Comparison of ENCODE assay signal across 1 cellular context in the genomic region with DNA sequence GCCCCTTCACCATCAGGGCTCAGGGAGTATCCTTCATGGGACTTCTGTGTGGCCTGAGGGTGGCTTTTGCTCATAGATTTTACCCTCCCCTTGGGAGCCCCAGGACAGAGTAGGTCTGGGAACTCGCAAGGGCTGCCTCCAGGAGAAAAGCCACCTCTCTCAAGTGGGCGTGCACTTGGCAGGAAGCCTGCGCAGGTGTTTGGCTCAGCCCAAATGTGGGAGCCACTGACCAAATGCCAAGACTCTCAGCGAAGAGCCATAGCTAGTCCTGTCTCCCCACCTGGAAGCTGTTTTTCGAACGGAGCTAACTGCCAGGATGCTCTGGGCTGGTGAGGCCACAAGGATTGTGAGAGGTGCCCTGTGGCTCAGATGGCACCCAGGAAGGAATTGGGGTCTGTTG.
TF ChIP-seq lines count a peak whose summit lies in the region.

No MANE protein-coding gene starts in this region.

TF ChIP-seq in HepG2, 621 proteins besides CTCF, POLR2A, EP300 and RAD21:
- no peak for TF ChIP-seq SIX4 (CRISPR knock-in tag; IDR thresholded peaks at IDR 0.05)
- TF ChIP-seq, protein P1, sequence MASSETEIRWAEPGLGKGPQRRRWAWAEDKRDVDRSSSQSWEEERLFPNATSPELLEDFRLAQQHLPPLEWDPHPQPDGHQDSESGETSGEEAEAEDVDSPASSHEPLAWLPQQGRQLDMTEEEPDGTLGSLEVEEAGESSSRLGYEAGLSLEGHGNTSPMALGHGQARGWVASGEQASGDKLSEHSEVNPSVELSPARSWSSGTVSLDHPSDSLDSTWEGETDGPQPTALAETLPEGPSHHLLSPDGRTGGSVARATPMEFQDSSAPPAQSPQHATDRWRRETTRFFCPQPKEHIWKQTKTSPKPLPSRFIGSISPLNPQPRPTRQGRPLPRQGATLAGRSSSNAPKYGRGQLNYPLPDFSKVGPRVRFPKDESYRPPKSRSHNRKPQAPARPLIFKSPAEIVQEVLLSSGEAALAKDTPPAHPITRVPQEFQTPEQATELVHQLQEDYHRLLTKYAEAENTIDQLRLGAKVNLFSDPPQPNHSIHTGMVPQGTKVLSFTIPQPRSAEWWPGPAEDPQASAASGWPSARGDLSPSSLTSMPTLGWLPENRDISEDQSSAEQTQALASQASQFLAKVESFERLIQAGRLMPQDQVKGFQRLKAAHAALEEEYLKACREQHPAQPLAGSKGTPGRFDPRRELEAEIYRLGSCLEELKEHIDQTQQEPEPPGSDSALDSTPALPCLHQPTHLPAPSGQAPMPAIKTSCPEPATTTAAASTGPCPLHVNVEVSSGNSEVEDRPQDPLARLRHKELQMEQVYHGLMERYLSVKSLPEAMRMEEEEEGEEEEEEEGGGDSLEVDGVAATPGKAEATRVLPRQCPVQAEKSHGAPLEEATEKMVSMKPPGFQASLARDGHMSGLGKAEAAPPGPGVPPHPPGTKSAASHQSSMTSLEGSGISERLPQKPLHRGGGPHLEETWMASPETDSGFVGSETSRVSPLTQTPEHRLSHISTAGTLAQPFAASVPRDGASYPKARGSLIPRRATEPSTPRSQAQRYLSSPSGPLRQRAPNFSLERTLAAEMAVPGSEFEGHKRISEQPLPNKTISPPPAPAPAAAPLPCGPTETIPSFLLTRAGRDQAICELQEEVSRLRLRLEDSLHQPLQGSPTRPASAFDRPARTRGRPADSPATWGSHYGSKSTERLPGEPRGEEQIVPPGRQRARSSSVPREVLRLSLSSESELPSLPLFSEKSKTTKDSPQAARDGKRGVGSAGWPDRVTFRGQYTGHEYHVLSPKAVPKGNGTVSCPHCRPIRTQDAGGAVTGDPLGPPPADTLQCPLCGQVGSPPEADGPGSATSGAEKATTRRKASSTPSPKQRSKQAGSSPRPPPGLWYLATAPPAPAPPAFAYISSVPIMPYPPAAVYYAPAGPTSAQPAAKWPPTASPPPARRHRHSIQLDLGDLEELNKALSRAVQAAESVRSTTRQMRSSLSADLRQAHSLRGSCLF (CRISPR knock-in tag; IDR thresholded peaks at IDR 0.05; ENCODE audit: borderline replicate concordance), result no peak
- no peak for TF ChIP-seq ZNF460 (CRISPR knock-in tag; IDR thresholded peaks at IDR 0.05; ENCODE audit: borderline replicate concordance)
- 0 out of 2 replicates have a peak, but pooled peaks have one; percentile 18 for TF ChIP-seq ZNF891 (CRISPR knock-in tag; IDR thresholded peaks at IDR 0.05)
- TF ChIP-seq KMT2A (CRISPR knock-in tag; IDR thresholded peaks at IDR 0.05), result no peak
- TF ChIP-seq, protein P2, sequence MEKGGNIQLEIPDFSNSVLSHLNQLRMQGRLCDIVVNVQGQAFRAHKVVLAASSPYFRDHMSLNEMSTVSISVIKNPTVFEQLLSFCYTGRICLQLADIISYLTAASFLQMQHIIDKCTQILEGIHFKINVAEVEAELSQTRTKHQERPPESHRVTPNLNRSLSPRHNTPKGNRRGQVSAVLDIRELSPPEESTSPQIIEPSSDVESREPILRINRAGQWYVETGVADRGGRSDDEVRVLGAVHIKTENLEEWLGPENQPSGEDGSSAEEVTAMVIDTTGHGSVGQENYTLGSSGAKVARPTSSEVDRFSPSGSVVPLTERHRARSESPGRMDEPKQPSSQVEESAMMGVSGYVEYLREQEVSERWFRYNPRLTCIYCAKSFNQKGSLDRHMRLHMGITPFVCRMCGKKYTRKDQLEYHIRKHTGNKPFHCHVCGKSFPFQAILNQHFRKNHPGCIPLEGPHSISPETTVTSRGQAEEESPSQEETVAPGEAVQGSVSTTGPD (CRISPR knock-in tag; IDR thresholded peaks at IDR 0.05), result no peak
- no peak for TF ChIP-seq SP140L (CRISPR knock-in tag; IDR thresholded peaks at IDR 0.05; ENCODE audit: borderline replicate concordance)
- TF ChIP-seq ZNF253 (CRISPR knock-in tag; IDR thresholded peaks at IDR 0.05; ENCODE audit: borderline replicate concordance), result no peak
- TF ChIP-seq ZBTB38 (CRISPR knock-in tag; IDR thresholded peaks at IDR 0.05), result 0 out of 2 replicates have a peak, but pooled peaks have one; percentile 38
- no peak for TF ChIP-seq ZNF605 (CRISPR knock-in tag; IDR thresholded peaks at IDR 0.05)
- TF ChIP-seq, protein P3, sequence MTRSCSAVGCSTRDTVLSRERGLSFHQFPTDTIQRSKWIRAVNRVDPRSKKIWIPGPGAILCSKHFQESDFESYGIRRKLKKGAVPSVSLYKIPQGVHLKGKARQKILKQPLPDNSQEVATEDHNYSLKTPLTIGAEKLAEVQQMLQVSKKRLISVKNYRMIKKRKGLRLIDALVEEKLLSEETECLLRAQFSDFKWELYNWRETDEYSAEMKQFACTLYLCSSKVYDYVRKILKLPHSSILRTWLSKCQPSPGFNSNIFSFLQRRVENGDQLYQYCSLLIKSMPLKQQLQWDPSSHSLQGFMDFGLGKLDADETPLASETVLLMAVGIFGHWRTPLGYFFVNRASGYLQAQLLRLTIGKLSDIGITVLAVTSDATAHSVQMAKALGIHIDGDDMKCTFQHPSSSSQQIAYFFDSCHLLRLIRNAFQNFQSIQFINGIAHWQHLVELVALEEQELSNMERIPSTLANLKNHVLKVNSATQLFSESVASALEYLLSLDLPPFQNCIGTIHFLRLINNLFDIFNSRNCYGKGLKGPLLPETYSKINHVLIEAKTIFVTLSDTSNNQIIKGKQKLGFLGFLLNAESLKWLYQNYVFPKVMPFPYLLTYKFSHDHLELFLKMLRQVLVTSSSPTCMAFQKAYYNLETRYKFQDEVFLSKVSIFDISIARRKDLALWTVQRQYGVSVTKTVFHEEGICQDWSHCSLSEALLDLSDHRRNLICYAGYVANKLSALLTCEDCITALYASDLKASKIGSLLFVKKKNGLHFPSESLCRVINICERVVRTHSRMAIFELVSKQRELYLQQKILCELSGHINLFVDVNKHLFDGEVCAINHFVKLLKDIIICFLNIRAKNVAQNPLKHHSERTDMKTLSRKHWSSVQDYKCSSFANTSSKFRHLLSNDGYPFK (CRISPR knock-in tag; IDR thresholded peaks at IDR 0.05; ENCODE audit: borderline replicate concordance), result no peak
- TF ChIP-seq, protein P4, sequence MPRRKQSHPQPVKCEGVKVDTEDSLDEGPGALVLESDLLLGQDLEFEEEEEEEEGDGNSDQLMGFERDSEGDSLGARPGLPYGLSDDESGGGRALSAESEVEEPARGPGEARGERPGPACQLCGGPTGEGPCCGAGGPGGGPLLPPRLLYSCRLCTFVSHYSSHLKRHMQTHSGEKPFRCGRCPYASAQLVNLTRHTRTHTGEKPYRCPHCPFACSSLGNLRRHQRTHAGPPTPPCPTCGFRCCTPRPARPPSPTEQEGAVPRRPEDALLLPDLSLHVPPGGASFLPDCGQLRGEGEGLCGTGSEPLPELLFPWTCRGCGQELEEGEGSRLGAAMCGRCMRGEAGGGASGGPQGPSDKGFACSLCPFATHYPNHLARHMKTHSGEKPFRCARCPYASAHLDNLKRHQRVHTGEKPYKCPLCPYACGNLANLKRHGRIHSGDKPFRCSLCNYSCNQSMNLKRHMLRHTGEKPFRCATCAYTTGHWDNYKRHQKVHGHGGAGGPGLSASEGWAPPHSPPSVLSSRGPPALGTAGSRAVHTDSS (CRISPR knock-in tag; conservative IDR thresholded peaks at IDR 0.05), result no peak
- TF ChIP-seq, protein P5, sequence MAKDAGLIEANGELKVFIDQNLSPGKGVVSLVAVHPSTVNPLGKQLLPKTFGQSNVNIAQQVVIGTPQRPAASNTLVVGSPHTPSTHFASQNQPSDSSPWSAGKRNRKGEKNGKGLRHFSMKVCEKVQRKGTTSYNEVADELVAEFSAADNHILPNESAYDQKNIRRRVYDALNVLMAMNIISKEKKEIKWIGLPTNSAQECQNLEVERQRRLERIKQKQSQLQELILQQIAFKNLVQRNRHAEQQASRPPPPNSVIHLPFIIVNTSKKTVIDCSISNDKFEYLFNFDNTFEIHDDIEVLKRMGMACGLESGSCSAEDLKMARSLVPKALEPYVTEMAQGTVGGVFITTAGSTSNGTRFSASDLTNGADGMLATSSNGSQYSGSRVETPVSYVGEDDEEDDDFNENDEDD (CRISPR knock-in tag; IDR thresholded peaks at IDR 0.05; ENCODE audit: borderline replicate concordance), result no peak
- no peak for TF ChIP-seq ZSCAN31 (CRISPR knock-in tag; IDR thresholded peaks at IDR 0.05; ENCODE audit: low read depth)
- no peak for TF ChIP-seq ZFP36L2 (CRISPR knock-in tag; IDR thresholded peaks at IDR 0.05)
- TF ChIP-seq RFX1 (IDR thresholded peaks at IDR 0.05), result no peak
